18 cellular contexts compared by ENCODE assay signal in genomic region chr2:58293056-58293455, GRCh38. TPM values are rescaled to one million over a fixed set of nuclear protein-coding genes. Genes with fewer than 3 reads are reported as not detected.
A peak's percentile ranks its signal among the peaks of the same experiment; 100 is the strongest.
DNase-seq lines count a peak whose midpoint lies in the region; ATAC-seq and TF ChIP-seq lines count a peak whose summit lies in the region.
"Had no signal": no experiment of that assay in that cellular context is flagged by ENCODE, and none has a peak within 500 bp of the region (broad histone marks: within the 10 kb centered on the region; RNA-seq: fewer than 3 reads in every experiment).

No MANE protein-coding gene starts in this region.

- H3K27ac ChIP-seq in dorsolateral prefrontal cortex, result peak overlapping the region in 47 of 59 donors; percentile 2 to 82 (median 47)
- H3K27ac ChIP-seq: BLaER1, C4-2B, GM23248 had no signal

- no peaks in the 10 kb centered on the region for H3K27me3 ChIP-seq in dorsolateral prefrontal cortex
- H3K27me3 ChIP-seq: BLaER1 had no signal

- DNase-seq in dorsolateral prefrontal cortex (no peak), medulla oblongata (ENCODE audit: extremely low spot score) (peak; percentile 30), pons (ENCODE audit: low spot score) (peak; percentile 80), superior temporal gyrus (ENCODE audit: extremely low spot score) (peak; percentile 65), left lobe of liver (ENCODE audit: low spot score) (no peak), NCI-H1436 (lab: John Stamatoyannopoulos, UW) (no peak)
- no peak for DNase-seq in stimulated activated CD4-positive, alpha-beta T cell treated with anti-CD3 and anti-CD28 coated beads, Interleukin-12 subunit alpha, Interleukin-12 subunit beta, amount 100 ng/mL, for 4 hours
- DNase-seq: Caco-2; CD4-positive, CD25-positive, alpha-beta regulatory T cell; CD8-positive, alpha-beta T cell; DMS153; DND-41; GM23248; H7; HCEC 1CT had no signal

- H3K4me3 ChIP-seq in dorsolateral prefrontal cortex, result peak overlapping the region in 3 of 59 donors; percentile 1 to 36 (median 18)
- H3K4me3 ChIP-seq: BLaER1, GM23248 had no signal

- ATAC-seq in left lobe of liver (no peak), GM21423 (IDR thresholded peaks at IDR 0.05; ENCODE audit: unreplicated experiment) (no peak)
- ATAC-seq: CD8-positive, alpha-beta T cell had no signal

- intact Hi-C loops in dorsolateral prefrontal cortex (cut with DNase I), result loop anchor here in 1 of 2 donors (5.0 to 10.0 kb wide), 2 partner anchors 48 to 134 kb away; partner anchors contain the start of gene FANCL

- TF ChIP-seq CTCF in dorsolateral prefrontal cortex (IDR thresholded peaks at IDR 0.05 in 54 of 56, conservative IDR thresholded peaks at IDR 0.05 in 2 of 56; ENCODE audit: low read depth in 1 of 56, partially characterized antibody in 56 of 56), result no peak

RNA-seq across cellular contexts. Expression of gene FANCL, which starts 51.9 kb away (rescaled TPM):
- total RNA-seq in dorsolateral prefrontal cortex, result 10 to 100 TPM; 24.2 to 88.8 (median 42.6) TPM
- 8.8 TPM for total RNA-seq in left lobe of liver

Comparison
In these comparisons a context has a peak if more than half of its experiments do, and no peak if none do; other contexts are left out.
1. DNase-seq: peak in medulla oblongata (single experiment), pons (single experiment) and superior temporal gyrus (single experiment); none in dorsolateral prefrontal cortex (0 of 10), left lobe of liver (single experiment), stimulated activated CD4-positive, alpha-beta T cell treated with anti-CD3 and anti-CD28 coated beads, Interleukin-12 subunit alpha, Interleukin-12 subunit beta, amount 100 ng/mL, for 4 hours (single experiment) and NCI-H1436 (single experiment).